Comparison of ENCODE assay signal across 1 cellular context in genomic region chr12:1632702-1633101, GRCh38.
TF ChIP-seq lines count a peak whose summit lies in the region.

No MANE protein-coding gene starts in this region.

TF ChIP-seq in H1, 55 proteins besides CTCF, POLR2A, EP300 and RAD21:
- no peak for TF ChIP-seq BRCA1 (IDR thresholded peaks at IDR 0.05; ENCODE audit: low read depth, low read length)
